ENCODE assay signal across 8 cellular contexts in genomic region chr21:28884976-28885852, GRCh38.
DNase-seq lines count a peak whose midpoint lies in the region; ATAC-seq, FAIRE-seq and TF ChIP-seq lines count a peak whose summit lies in the region.

No MANE protein-coding gene starts in this region.

- H3K9me3 ChIP-seq in HUES48 (ENCODE audit: control insufficient read depth, insufficient read depth, low read length) (no peaks in the 10 kb centered on the region), NT2/D1 (ENCODE audit: insufficient read depth, low read length) (no peaks in the 10 kb centered on the region), endothelial cell of umbilical vein (replicated peaks; ENCODE audit: control insufficient read depth, insufficient read depth, low read length) (no peaks in the 10 kb centered on the region)

- no peaks in the 10 kb centered on the region for H4K20me1 ChIP-seq in endothelial cell of umbilical vein (replicated peaks; ENCODE audit: control insufficient read depth, extremely low read depth, insufficient read depth, low read length)

- no peaks in the 10 kb centered on the region for H3K79me2 ChIP-seq in endothelial cell of umbilical vein (ENCODE audit: control insufficient read depth, insufficient read depth, low read length)

- no peaks in the 10 kb centered on the region for H3K9me1 ChIP-seq in endothelial cell of umbilical vein (replicated peaks; ENCODE audit: control insufficient read depth, extremely low read depth, insufficient read depth, low read length)

- peak overlapping the region; percentile 88 for H3K9ac ChIP-seq in HUES48 (ENCODE audit: low read depth, low read length)
- peak overlapping the region; percentile 96 for H3K9ac ChIP-seq in NT2/D1 (ENCODE audit: insufficient read length, low read depth)
- peak overlapping the region; percentile 34 for H3K9ac ChIP-seq in endothelial cell of umbilical vein (replicated peaks; ENCODE audit: extremely low read depth, insufficient read depth, low read length)

- peak; percentile 86 for TF ChIP-seq POLR2A in endothelial cell of umbilical vein (IDR thresholded peaks at IDR 0.05; ENCODE audit: low read depth, low read length)

- CTCF ChIA-PET in endothelial cell of umbilical vein (lab: Charles Lee), result interaction anchor here (1.2 kb wide), 1 partner anchor 104 kb away, joined by 3 read pairs; no protein-coding TSS in a partner anchor

- peak; percentile 91 for DNase-seq in Caki2 (ENCODE audit: low read depth)
- DNase-seq in NT2/D1 (ENCODE audit: low read depth, low spot score), result peak; percentile 87
- peak; percentile 81 for DNase-seq in activated CD8-positive, alpha-beta memory T cell treated with anti-CD3 and anti-CD28 coated beads, Interleukin-2, amount 50 U/mL, for 24 hours (ENCODE audit: extremely low read depth)
- peak; percentile 93 for DNase-seq in endothelial cell of umbilical vein (ENCODE audit: low read depth, low spot score)
- peak; percentile 91 for DNase-seq in midbrain (lab: John Stamatoyannopoulos, UW)
- peak; percentile 89 to 91 for DNase-seq in stimulated activated CD8-positive, alpha-beta memory T cell treated with anti-CD3 and anti-CD28 coated beads, Interleukin-15, amount 100 ng/mL, for 48 hours (ENCODE audit: low read depth in 2 of 2)

- peak overlapping the region; percentile 87 for H3K27ac ChIP-seq in HUES48 (ENCODE audit: low read depth, low read length)
- H3K27ac ChIP-seq in endothelial cell of umbilical vein (ENCODE audit: insufficient read depth, low read depth, low read length), result peak overlapping the region; percentile 48

- ATAC-seq in GM21423 (IDR thresholded peaks at IDR 0.05; ENCODE audit: unreplicated experiment), result peak; percentile 93

- H3K4me1 ChIP-seq in HUES48 (ENCODE audit: control insufficient read depth, insufficient read depth, low read length) (no peaks in the 10 kb centered on the region), NT2/D1 (ENCODE audit: insufficient read depth, insufficient read length) (no peaks in the 10 kb centered on the region), endothelial cell of umbilical vein (ENCODE audit: control insufficient read depth, extremely low read depth, insufficient read depth, low read length) (peaks cover 6% of the 10 kb centered on the region)

- peak overlapping the region; percentile 13 for H2AFZ ChIP-seq in endothelial cell of umbilical vein (ENCODE audit: low read depth, low read length)

- FAIRE-seq in endothelial cell of umbilical vein (lab: Jason Lieb, UNC), result peak; percentile 86

- in situ Hi-C loops in Caki2 (cut with HindIII; ENCODE audit: low pct_unique_long_range_greater_than_20kb, low sequenced_read_pairs), result no loop called here

- H3K36me3 ChIP-seq in HUES48 (ENCODE audit: control insufficient read depth, insufficient read depth, low read length) (peaks cover 21% of the 10 kb centered on the region), NT2/D1 (ENCODE audit: insufficient read depth, insufficient read length, low read length) (peaks cover 29% of the 10 kb centered on the region), endothelial cell of umbilical vein (ENCODE audit: control insufficient read depth in 2 of 2, extremely low read depth in 1 of 2, insufficient read depth in 2 of 2, low read length in 2 of 2) (no peaks in the 10 kb centered on the region)

- dilution Hi-C loops in endothelial cell of umbilical vein (cut with MboI; ENCODE audit: extremely low pct_ligation_motif_present, low sequenced_read_pairs), result no loop called here

- H3K27me3 ChIP-seq in HUES48 (ENCODE audit: control insufficient read depth, insufficient read depth, low read length) (no peaks in the 10 kb centered on the region), NT2/D1 (ENCODE audit: insufficient read depth, insufficient read length) (no peaks in the 10 kb centered on the region), endothelial cell of umbilical vein (ENCODE audit: control insufficient read depth in 2 of 2, insufficient read depth in 2 of 2, low read length in 2 of 2) (peaks cover 0 to 9% of the 10 kb centered on the region in 2 experiments)

- H3K4me3 ChIP-seq in HUES48 (ENCODE audit: low read depth, low read length) (peak overlapping the region; percentile 84), NT2/D1 (ENCODE audit: insufficient read length, low read depth) (peak overlapping the region; percentile 87), endothelial cell of umbilical vein (replicated peaks in 1 of 3; ENCODE audit: insufficient read depth in 1 of 3, low read depth in 1 of 3, low read length in 3 of 3) (peak overlapping the region; percentile 42 to 84 (median 55))

- TF ChIP-seq CTCF in endothelial cell of umbilical vein (IDR thresholded peaks at IDR 0.05; ENCODE audit: extremely low read depth in 1 of 2, insufficient read depth in 1 of 2, low read depth in 1 of 2, low read length in 2 of 2), result no peak

- intact Hi-C loops in endothelial cell of umbilical vein (cut with micrococcal nuclease), result loop anchor here (1.0 kb wide), 2 partner anchors 117 to 140 kb away; no protein-coding TSS in a partner anchor

- POLR2A ChIA-PET in endothelial cell of umbilical vein (lab: Charles Lee), result interaction anchor here (0.8 kb wide), 1 partner anchor 117 kb away, joined by 7 read pairs; no protein-coding TSS in a partner anchor

- BruUV-seq in endothelial cell of umbilical vein (replicated peaks; lab: Mats Ljungman, UMichigan), result TSS peak; percentile 82

- H3K4me2 ChIP-seq in endothelial cell of umbilical vein (ENCODE audit: insufficient read depth, low read length), result peak overlapping the region; percentile 82

TF ChIP-seq in endothelial cell of umbilical vein, 7 proteins besides CTCF, POLR2A, EP300 and RAD21:
- no peak for TF ChIP-seq GATA2 (IDR thresholded peaks at IDR 0.05; ENCODE audit: insufficient read depth, insufficient read length, low read depth, low read length)
- peak; percentile 86 for TF ChIP-seq POLR2AphosphoS5 (IDR thresholded peaks at IDR 0.05; ENCODE audit: insufficient read depth, low read depth, low read length)
- TF ChIP-seq MYC (IDR thresholded peaks at IDR 0.05; ENCODE audit: low read depth, low read length), result peak; percentile 63
- TF ChIP-seq EZH2 (IDR thresholded peaks at IDR 0.05; ENCODE audit: borderline replicate concordance, low read depth, low read length, severe bottlenecking), result no peak
- no peak for TF ChIP-seq FOS (IDR thresholded peaks at IDR 0.05; ENCODE audit: borderline replicate concordance, insufficient read depth, low read length)
- TF ChIP-seq MAX (IDR thresholded peaks at IDR 0.05; ENCODE audit: insufficient read depth, insufficient read length), result peak; percentile 97
- no peak for TF ChIP-seq JUN (IDR thresholded peaks at IDR 0.05; ENCODE audit: borderline replicate concordance, insufficient read depth, insufficient read length, low read depth)

Comparison
In these comparisons a context has a peak if more than half of its experiments do, and no peak if none do; other contexts are left out.
1. Peak in every context shown above with its lines: DNase-seq, ATAC-seq, H3K4me3 ChIP-seq and H3K27ac ChIP-seq.
2. H3K9ac ChIP-seq: peak in every context shown above with its lines; median percentile 96 in NT2/D1; 88 in HUES48; 34 in endothelial cell of umbilical vein.